23 cellular contexts compared by ENCODE assay signal in the genomic region with DNA sequence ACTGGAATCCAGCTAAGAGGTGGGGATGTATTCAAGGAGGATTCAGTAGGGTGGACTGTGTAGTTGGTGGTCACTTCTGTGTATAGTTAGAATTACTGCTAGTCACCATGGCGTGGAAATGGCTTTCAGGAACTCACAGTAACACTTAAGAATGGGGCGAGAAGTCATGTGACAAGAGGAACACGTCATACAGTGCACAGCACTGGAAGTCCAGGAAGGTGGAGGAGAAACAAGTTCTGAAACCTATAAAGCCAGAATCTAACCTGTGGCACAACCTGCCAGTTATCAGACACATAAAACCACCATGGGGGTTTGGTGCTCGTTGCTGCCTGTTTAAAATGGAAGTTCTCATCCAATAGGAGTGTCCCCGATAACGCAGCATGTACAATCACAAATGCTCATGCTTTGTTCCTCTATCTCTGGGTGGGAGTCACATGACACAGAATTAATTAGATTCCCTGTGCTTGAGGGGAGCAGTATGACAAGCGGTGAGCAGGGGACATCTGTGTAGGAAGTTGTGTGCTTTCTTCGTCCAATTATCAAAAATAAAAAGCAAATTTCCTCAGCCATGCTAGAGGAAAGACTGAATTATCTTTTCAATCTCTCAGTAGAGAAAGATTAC.
"Had no signal": no experiment of that assay in that cellular context is flagged by ENCODE, and none has a peak within 500 bp of the region (broad histone marks: within the 10 kb centered on the region; RNA-seq: fewer than 3 reads in every experiment).

No MANE protein-coding gene starts in this region.

- H3K36me3 Mint-ChIP-seq: activated CD4-positive, alpha-beta memory T cell treated with anti-CD3 and anti-CD28 coated beads for 36 hours; activated naive CD4-positive, alpha-beta T cell treated with anti-CD3 and anti-CD28 coated beads, Interleukin-2, amount 10 ng/mL, durations not matched to agents 7 days and 5 days; immature natural killer cell; stimulated activated effector memory CD8-positive, alpha-beta T cell treated with anti-CD3 and anti-CD28 coated beads, Interleukin-12 subunit alpha, Interleukin-12 subunit beta, amount 100 ng/mL, for 72 hours had no signal

- H3K27me3 Mint-ChIP-seq: activated CD4-positive, alpha-beta memory T cell treated with anti-CD3 and anti-CD28 coated beads for 36 hours; activated naive CD4-positive, alpha-beta T cell treated with anti-CD3 and anti-CD28 coated beads, Interleukin-2, amount 10 ng/mL, durations not matched to agents 7 days and 5 days had no signal

- H3K9ac ChIP-seq: parathyroid adenoma had no signal

- H2AFZ ChIP-seq: parathyroid adenoma had no signal

- H3K4me1 ChIP-seq: parathyroid adenoma had no signal

- H3K27me3 ChIP-seq: cardiac muscle cell, foreskin keratinocyte, tibial nerve had no signal

- H3K36me3 ChIP-seq: cardiac muscle cell, left ventricle myocardium inferior, tibial nerve had no signal

- H3K27ac Mint-ChIP-seq: activated CD4-positive, alpha-beta memory T cell treated with anti-CD3 and anti-CD28 coated beads for 36 hours; activated naive CD4-positive, alpha-beta T cell treated with anti-CD3 and anti-CD28 coated beads, Interleukin-2, amount 10 ng/mL, durations not matched to agents 7 days and 5 days; dendritic cell treated with granulocyte-macrophage colony-stimulating factor and Interleukin-4, amounts not matched to agents 40 ng/mL and 50 ng/mL, for 4 days; immature natural killer cell; nephron; stimulated activated effector memory CD8-positive, alpha-beta T cell treated with anti-CD3 and anti-CD28 coated beads, Interleukin-12 subunit alpha, Interleukin-12 subunit beta, amount 100 ng/mL, for 72 hours; stimulated activated naive CD8-positive, alpha-beta T cell treated with anti-CD3 and anti-CD28 coated beads, Interleukin-15, amount 100 ng/mL, for 72 hours; T-helper 1 cell treated with Interleukin-12 subunit alpha and Interleukin-12 subunit beta and Interleukin-4 antibody, amounts not matched to agents 30 μg/mL and 1 μg/mL, for 36 hours had no signal

- H3K4me1 Mint-ChIP-seq: activated naive CD4-positive, alpha-beta T cell treated with anti-CD3 and anti-CD28 coated beads, Interleukin-2, amount 10 ng/mL, durations not matched to agents 7 days and 5 days; immature natural killer cell; nephron; stimulated activated effector memory CD8-positive, alpha-beta T cell treated with anti-CD3 and anti-CD28 coated beads, Interleukin-12 subunit alpha, Interleukin-12 subunit beta, amount 100 ng/mL, for 72 hours; stimulated activated naive CD8-positive, alpha-beta T cell treated with anti-CD3 and anti-CD28 coated beads, Interleukin-15, amount 100 ng/mL, for 72 hours had no signal

- H3K4me3 ChIP-seq: cardiac muscle cell, left ventricle myocardium inferior, tibial nerve had no signal

- DNase-seq: activated CD4-positive, alpha-beta memory T cell treated with anti-CD3 and anti-CD28 coated beads for 36 hours; activated CD4-positive, alpha-beta T cell treated with anti-CD3 and anti-CD28 coated beads for 4 hours; activated CD4-positive, CD25-positive, alpha-beta regulatory T cell; activated effector memory CD4-positive, alpha-beta T cell treated with anti-CD3 and anti-CD28 coated beads, Interleukin-2, amount 50 U/mL, for 16 hours; activated naive CD4-positive, alpha-beta T cell treated with anti-CD3 and anti-CD28 coated beads, Interleukin-2, amount 10 ng/mL, durations not matched to agents 7 days and 5 days; amygdala; effector CD4-positive, alpha-beta T cell; erythroblast; foreskin keratinocyte; immature natural killer cell; left ventricle myocardium inferior; midbrain; small intestine; stimulated activated CD4-positive, alpha-beta T cell treated with anti-CD3 and anti-CD28 coated beads, Interleukin-2, amount 100 ng/mL, for 24 hours; stimulated activated naive CD8-positive, alpha-beta T cell treated with anti-CD3 and anti-CD28 coated beads, Interleukin-15, amount 100 ng/mL, for 72 hours had no signal

- H3K4me3 Mint-ChIP-seq: activated CD4-positive, alpha-beta memory T cell treated with anti-CD3 and anti-CD28 coated beads for 36 hours; activated naive CD4-positive, alpha-beta T cell treated with anti-CD3 and anti-CD28 coated beads, Interleukin-2, amount 10 ng/mL, durations not matched to agents 7 days and 5 days; dendritic cell treated with granulocyte-macrophage colony-stimulating factor and Interleukin-4, amounts not matched to agents 40 ng/mL and 50 ng/mL, for 4 days; immature natural killer cell; nephron; stimulated activated effector memory CD8-positive, alpha-beta T cell treated with anti-CD3 and anti-CD28 coated beads, Interleukin-12 subunit alpha, Interleukin-12 subunit beta, amount 100 ng/mL, for 72 hours; stimulated activated naive CD8-positive, alpha-beta T cell treated with anti-CD3 and anti-CD28 coated beads, Interleukin-15, amount 100 ng/mL, for 72 hours; T-helper 1 cell treated with Interleukin-12 subunit alpha and Interleukin-12 subunit beta and Interleukin-4 antibody, amounts not matched to agents 30 μg/mL and 1 μg/mL, for 36 hours had no signal

- ATAC-seq: foreskin keratinocyte; sciatic nerve; stimulated activated effector memory CD8-positive, alpha-beta T cell treated with anti-CD3 and anti-CD28 coated beads, Interleukin-12 subunit alpha, Interleukin-12 subunit beta, amount 100 ng/mL, for 72 hours; stimulated activated naive CD8-positive, alpha-beta T cell treated with anti-CD3 and anti-CD28 coated beads, Interleukin-15, amount 100 ng/mL, for 72 hours had no signal

- H3K27ac ChIP-seq: cardiac muscle cell, foreskin keratinocyte, left ventricle myocardium inferior, parathyroid adenoma, tibial nerve had no signal

- H3K9me3 ChIP-seq: left ventricle myocardium inferior, tibial nerve had no signal

- H3K9me3 Mint-ChIP-seq: activated CD4-positive, alpha-beta memory T cell treated with anti-CD3 and anti-CD28 coated beads for 36 hours; activated naive CD4-positive, alpha-beta T cell treated with anti-CD3 and anti-CD28 coated beads, Interleukin-2, amount 10 ng/mL, durations not matched to agents 7 days and 5 days; dendritic cell treated with granulocyte-macrophage colony-stimulating factor and Interleukin-4, amounts not matched to agents 40 ng/mL and 50 ng/mL, for 4 days; nephron; stimulated activated effector memory CD8-positive, alpha-beta T cell treated with anti-CD3 and anti-CD28 coated beads, Interleukin-12 subunit alpha, Interleukin-12 subunit beta, amount 100 ng/mL, for 72 hours; stimulated activated naive CD8-positive, alpha-beta T cell treated with anti-CD3 and anti-CD28 coated beads, Interleukin-15, amount 100 ng/mL, for 72 hours; T-helper 1 cell treated with Interleukin-12 subunit alpha and Interleukin-12 subunit beta and Interleukin-4 antibody, amounts not matched to agents 30 μg/mL and 1 μg/mL, for 36 hours had no signal
